ENCODE assay signal across 23 cellular contexts in genomic region chr3:104458657-104459056, GRCh38.
"Had no signal": no experiment of that assay in that cellular context is flagged by ENCODE, and none has a peak within 500 bp of the region (broad histone marks: within the 10 kb centered on the region; RNA-seq: fewer than 3 reads in every experiment).

No MANE protein-coding gene starts in this region.

- H3K4me3 Mint-ChIP-seq: activated CD4-positive, alpha-beta T cell treated with anti-CD3 and anti-CD28 coated beads, Interleukin-2, amount 10 ng/mL, durations not matched to agents 24 days and 14 days; activated CD8-positive, alpha-beta memory T cell treated with anti-CD3 and anti-CD28 coated beads, Interleukin-2, amount 10 ng/mL, durations not matched to agents 7 days and 5 days; activated naive CD4-positive, alpha-beta T cell treated with anti-CD3 and anti-CD28 coated beads, Interleukin-2, amount 50 U/mL, for 24 hours; activated T-cell treated with anti-CD3 and anti-CD28 coated beads, Interleukin-2, amount 50 U/mL, for 24 hours; activated T-helper 1 cell treated with anti-CD3 and anti-CD28 coated beads, Interleukin-12 subunit alpha, Interleukin-12 subunit beta, Interleukin-2, Interleukin-4 antibody, amounts not matched to agents 30 ng/mL and 10 ng/mL and 1 ng/mL, durations not matched to agents 14 hours and 24 hours and 36 hours; WTC11 had no signal

- H3K4me1 Mint-ChIP-seq: activated CD4-positive, alpha-beta T cell treated with anti-CD3 and anti-CD28 coated beads, Interleukin-2, amount 10 ng/mL, durations not matched to agents 24 days and 14 days; activated CD8-positive, alpha-beta memory T cell treated with anti-CD3 and anti-CD28 coated beads, Interleukin-2, amount 10 ng/mL, durations not matched to agents 7 days and 5 days; activated naive CD4-positive, alpha-beta T cell treated with anti-CD3 and anti-CD28 coated beads, Interleukin-2, amount 50 U/mL, for 24 hours had no signal

- H3K36me3 Mint-ChIP-seq: activated CD8-positive, alpha-beta memory T cell treated with anti-CD3 and anti-CD28 coated beads, Interleukin-2, amount 10 ng/mL, durations not matched to agents 7 days and 5 days; activated naive CD4-positive, alpha-beta T cell treated with anti-CD3 and anti-CD28 coated beads, Interleukin-2, amount 50 U/mL, for 24 hours; WTC11 had no signal

- H3K9me3 Mint-ChIP-seq: activated CD4-positive, alpha-beta T cell treated with anti-CD3 and anti-CD28 coated beads, Interleukin-2, amount 10 ng/mL, durations not matched to agents 24 days and 14 days; activated naive CD4-positive, alpha-beta T cell treated with anti-CD3 and anti-CD28 coated beads, Interleukin-2, amount 50 U/mL, for 24 hours; activated T-cell treated with anti-CD3 and anti-CD28 coated beads, Interleukin-2, amount 50 U/mL, for 24 hours; activated T-helper 1 cell treated with anti-CD3 and anti-CD28 coated beads, Interleukin-12 subunit alpha, Interleukin-12 subunit beta, Interleukin-2, Interleukin-4 antibody, amounts not matched to agents 30 ng/mL and 10 ng/mL and 1 ng/mL, durations not matched to agents 14 hours and 24 hours and 36 hours had no signal

- ATAC-seq: activated CD8-positive, alpha-beta memory T cell treated with anti-CD3 and anti-CD28 coated beads, Interleukin-2, amount 10 ng/mL, durations not matched to agents 7 days and 5 days; SK-N-SH treated with all-trans-retinoic acid at 6 μM for 48 hours; WTC11 had no signal

- H3K27me3 Mint-ChIP-seq: activated CD4-positive, alpha-beta T cell treated with anti-CD3 and anti-CD28 coated beads, Interleukin-2, amount 10 ng/mL, durations not matched to agents 24 days and 14 days; activated CD8-positive, alpha-beta memory T cell treated with anti-CD3 and anti-CD28 coated beads, Interleukin-2, amount 10 ng/mL, durations not matched to agents 7 days and 5 days; activated naive CD4-positive, alpha-beta T cell treated with anti-CD3 and anti-CD28 coated beads, Interleukin-2, amount 50 U/mL, for 24 hours; activated T-cell treated with anti-CD3 and anti-CD28 coated beads, Interleukin-2, amount 50 U/mL, for 24 hours had no signal

- H3K27ac Mint-ChIP-seq: activated CD4-positive, alpha-beta T cell treated with anti-CD3 and anti-CD28 coated beads, Interleukin-2, amount 10 ng/mL, durations not matched to agents 24 days and 14 days; activated CD8-positive, alpha-beta memory T cell treated with anti-CD3 and anti-CD28 coated beads, Interleukin-2, amount 10 ng/mL, durations not matched to agents 7 days and 5 days; activated naive CD4-positive, alpha-beta T cell treated with anti-CD3 and anti-CD28 coated beads, Interleukin-2, amount 50 U/mL, for 24 hours; activated T-cell treated with anti-CD3 and anti-CD28 coated beads, Interleukin-2, amount 50 U/mL, for 24 hours; activated T-helper 1 cell treated with anti-CD3 and anti-CD28 coated beads, Interleukin-12 subunit alpha, Interleukin-12 subunit beta, Interleukin-2, Interleukin-4 antibody, amounts not matched to agents 30 ng/mL and 10 ng/mL and 1 ng/mL, durations not matched to agents 14 hours and 24 hours and 36 hours; WTC11 had no signal

- DNase-seq: activated CD4-positive, alpha-beta T cell treated with anti-CD3 and anti-CD28 coated beads, Interleukin-2, amount 10 ng/mL, durations not matched to agents 24 days and 14 days; activated CD4-positive, alpha-beta T cell treated with anti-CD3 and anti-CD28 coated beads, Interleukin-2, amount 50 U/mL, for 48 hours; activated CD4-positive, CD25-positive, alpha-beta regulatory T cell treated with anti-CD3 and anti-CD28 coated beads, Interleukin-2, amount 50 U/mL, for 72 hours; activated CD8-positive, alpha-beta memory T cell treated with anti-CD3 and anti-CD28 coated beads, Interleukin-2, amount 10 ng/mL, durations not matched to agents 7 days and 5 days; activated effector memory CD4-positive, alpha-beta T cell treated with Interleukin-2 at 50 U/mL for 16 hours; activated naive CD4-positive, alpha-beta T cell; activated T-cell treated with anti-CD3 and anti-CD28 coated beads, Interleukin-2, amount 50 U/mL, for 24 hours; aorta; caudate nucleus; NCI-H1048; NCI-H1694; NCI-H2029; NCI-H345; NCI-H510A treated with DMSO at 0.1 percent for 48 hours; NCI-H69; Peyer's patch; Right ventricle myocardium superior; SW 1271; T-helper 9 cell had no signal
